12 cellular contexts compared by ENCODE assay signal in genomic region chr10:100888957-100889356, GRCh38. TPM values are rescaled to one million over a fixed set of nuclear protein-coding genes. Genes with fewer than 3 reads are reported as not detected.
DNase-seq lines count a peak whose midpoint lies in the region; ATAC-seq, FAIRE-seq and TF ChIP-seq lines count a peak whose summit lies in the region.
"Had no signal": no experiment of that assay in that cellular context is flagged by ENCODE, and none has a peak within 500 bp of the region (broad histone marks: within the 10 kb centered on the region; RNA-seq: fewer than 3 reads in every experiment).

No MANE protein-coding gene starts in this region.

- H3K9me1 ChIP-seq in K562 (ENCODE audit: control insufficient read depth, insufficient read depth, low read length): no peaks in the 10 kb centered on the region

- ATAC-seq in K562 (no peak), HG03196 (IDR thresholded peaks at IDR 0.05; ENCODE audit: unreplicated experiment) (no peak)
- ATAC-seq: natural killer cell treated with Interleukin-12 subunit alpha and Interleukin-12 subunit beta and Interleukin-15 and Interleukin-18, amount 100 ng/mL, for 72 hours had no signal

- in situ Hi-C loops in K562 (cut with MboI): loop anchor here (25.0 kb wide), 1 partner anchor 552 kb away; the partner anchor contains the start of genes PKD2L1 and SCD

- H3K79me2 ChIP-seq in K562 (ENCODE audit: control insufficient read depth, insufficient read depth, low read length): no peaks in the 10 kb centered on the region

- H3K4me1 ChIP-seq in K562 (replicated peaks in 1 of 2; ENCODE audit: control insufficient read depth in 2 of 2, insufficient read depth in 2 of 2, low read length in 2 of 2): no peaks in the 10 kb centered on the region

- no peak for FAIRE-seq in K562 (lab: Jason Lieb, UNC)

- H2AFZ ChIP-seq in K562 (ENCODE audit: low read depth, low read length): no peak overlapping the region

- H3K9me3 Mint-ChIP-seq in nephron progenitor cell: peaks cover 3% of the 10 kb centered on the region
- H3K9me3 Mint-ChIP-seq: activated T-helper 2 cell treated with anti-CD3 and anti-CD28 coated beads, Interferon-gamma antibody, Interleukin-2, Interleukin-4, amounts not matched to agents 10 μg/mL and 5 μg/mL and 100 μg/mL, durations not matched to agents 14 hours and 24 hours and 36 hours; natural killer cell treated with Interleukin-12 subunit alpha and Interleukin-12 subunit beta and Interleukin-15 and Interleukin-18, amount 100 ng/mL, for 72 hours had no signal

- intact Hi-C loops in K562 (cut with micrococcal nuclease): no loop called here

- peaks cover 17% of the 10 kb centered on the region for H3K27me3 Mint-ChIP-seq in nephron progenitor cell (ENCODE audit: low read depth, poor library complexity)

- H3K9me3 ChIP-seq in K562 (replicated peaks; ENCODE audit: control insufficient read depth, insufficient read depth, low read depth, low read length): no peaks in the 10 kb centered on the region

- POLR2A ChIA-PET in GM10248 (lab: Yijun Ruan, JAX) (no interaction called here), K562 (lab: Yijun Ruan, JAX) (interaction anchor here (0.6 to 1.1 kb wide), 3 partner anchors 10 to 438 kb away, joined by 3 to 5 read pairs (median 4); no protein-coding TSS in a partner anchor)

- no peak for TF ChIP-seq EP300 in K562 (IDR thresholded peaks at IDR 0.05; ENCODE audit: low read length)

- TF ChIP-seq CTCF in GM10248 (IDR thresholded peaks at IDR 0.05; ENCODE audit: control extremely low read depth, extremely low read depth, low read depth, missing control alignments) (peak; percentile 27), K562 (IDR thresholded peaks at IDR 0.05 in 2 of 3, conservative IDR thresholded peaks at IDR 0.05 in 1 of 3; ENCODE audit: insufficient read depth in 2 of 3, low read depth in 1 of 3, low read length in 3 of 3) (peak in 2 of 3 experiments; percentile 29 to 43; a peak in 3 of 6 replicates), nephron progenitor cell (IDR thresholded peaks at IDR 0.05) (peak; percentile 17)

- H3K4me2 ChIP-seq in K562 (ENCODE audit: insufficient read depth, low read length): no peak overlapping the region

- H3K27ac ChIP-seq in K562 (ENCODE audit: extremely low read depth, low read depth, low read length): no peak overlapping the region

- H4K20me1 ChIP-seq in K562 (replicated peaks; ENCODE audit: control insufficient read depth, insufficient read depth, low read length): no peaks in the 10 kb centered on the region

- H3K4me1 Mint-ChIP-seq in nephron progenitor cell: peaks cover 68% of the 10 kb centered on the region

- no peak for TF ChIP-seq POLR2A in K562 (conservative IDR thresholded peaks at IDR 0.05)

- DNase-seq in GM10248 (ENCODE audit: extremely low spot score) (no peak), Kasumi-1 (lab: John Stamatoyannopoulos, UW) (peak; percentile 67 to 89), K562 (ENCODE audit: extremely low read depth in 1 of 4, low spot score in 3 of 4) (no peak), nephron progenitor cell (no peak), NCI-H128 (lab: John Stamatoyannopoulos, UW; ENCODE audit: unreplicated experiment) (no peak), DMS 273 (lab: John Stamatoyannopoulos, UW; ENCODE audit: unreplicated experiment) (no peak)
- DNase-seq: KG1; NCI-H526; stimulated activated CD4-positive, alpha-beta T cell treated with anti-CD3 and anti-CD28 coated beads, Interleukin-2, amount 100 ng/mL, for 48 hours had no signal

- H3K4me3 ChIP-seq in K562: no peak overlapping the region

- H3K36me3 ChIP-seq in K562 (ENCODE audit: control insufficient read depth, insufficient read depth, low read length): no peaks in the 10 kb centered on the region

- peak overlapping the region; percentile 78 for H3K27ac Mint-ChIP-seq in nephron progenitor cell
- H3K27ac Mint-ChIP-seq: activated T-helper 2 cell treated with anti-CD3 and anti-CD28 coated beads, Interferon-gamma antibody, Interleukin-2, Interleukin-4, amounts not matched to agents 10 μg/mL and 5 μg/mL and 100 μg/mL, durations not matched to agents 14 hours and 24 hours and 36 hours; natural killer cell treated with Interleukin-12 subunit alpha and Interleukin-12 subunit beta and Interleukin-15 and Interleukin-18, amount 100 ng/mL, for 72 hours had no signal

- no peaks in the 10 kb centered on the region for H3K36me3 Mint-ChIP-seq in nephron progenitor cell (ENCODE audit: low read depth)
- H3K36me3 Mint-ChIP-seq: natural killer cell treated with Interleukin-12 subunit alpha and Interleukin-12 subunit beta and Interleukin-15 and Interleukin-18, amount 100 ng/mL, for 72 hours had no signal

- H3K4me3 Mint-ChIP-seq in nephron progenitor cell: no peak overlapping the region
- H3K4me3 Mint-ChIP-seq: natural killer cell treated with Interleukin-12 subunit alpha and Interleukin-12 subunit beta and Interleukin-15 and Interleukin-18, amount 100 ng/mL, for 72 hours had no signal

- no peak overlapping the region for H3K9ac ChIP-seq in K562 (ENCODE audit: insufficient read depth in 1 of 2, low read depth in 2 of 2, low read length in 2 of 2)

- no TSS peak for BruUV-seq in K562 (replicated peaks; lab: Mats Ljungman, UMichigan)

- TF ChIP-seq RAD21 in K562 (CRISPR knock-in tag; conservative IDR thresholded peaks at IDR 0.05 in 1 of 2, IDR thresholded peaks at IDR 0.05 in 1 of 2): no peak

- CTCF ChIA-PET in GM10248 (lab: Yijun Ruan, JAX) (interaction anchor here (0.7 to 2.1 kb wide), 11 partner anchors 8 to 455 kb away, joined by 3 to 15 read pairs (median 4); partner anchors contain the start of gene LZTS2), K562 (lab: Yijun Ruan, JAX; ENCODE audit: low intra/inter-chr PET ratio) (interaction anchor here (0.7 kb wide), 1 partner anchor 327 kb away, joined by 3 read pairs; no protein-coding TSS in a partner anchor)

- WGBS in K562 (ENCODE audit: insufficient coverage, low coverage, missing lambda C conversion rate): 0% methylated on average over 3 of the region's 3 CpGs

- H3K27me3 ChIP-seq in K562 (ENCODE audit: control insufficient read depth in 2 of 2, insufficient read depth in 2 of 2, low read length in 2 of 2): peaks cover 2 to 13% of the 10 kb centered on the region in 2 experiments; a peak in 4 of 5 replicates

TF ChIP-seq in K562, 482 proteins besides CTCF, POLR2A, EP300 and RAD21:
- TF ChIP-seq ZFP36 (IDR thresholded peaks at IDR 0.05; ENCODE audit: low read depth, low read length, partially characterized antibody) (no peak), ZNF354B (CRISPR knock-in tag; IDR thresholded peaks at IDR 0.05) (no peak), NFE2L1 (tag; IDR thresholded peaks at IDR 0.05; ENCODE audit: borderline replicate concordance, low read depth) (no peak), TRIM25 (IDR thresholded peaks at IDR 0.05; ENCODE audit: borderline replicate concordance) (no peak), EZH2 (IDR thresholded peaks at IDR 0.05; ENCODE audit: borderline replicate concordance, low read depth, low read length) (no peak), ZNF668 (CRISPR knock-in tag; IDR thresholded peaks at IDR 0.05) (no peak)
- TF ChIP-seq, protein P1, sequence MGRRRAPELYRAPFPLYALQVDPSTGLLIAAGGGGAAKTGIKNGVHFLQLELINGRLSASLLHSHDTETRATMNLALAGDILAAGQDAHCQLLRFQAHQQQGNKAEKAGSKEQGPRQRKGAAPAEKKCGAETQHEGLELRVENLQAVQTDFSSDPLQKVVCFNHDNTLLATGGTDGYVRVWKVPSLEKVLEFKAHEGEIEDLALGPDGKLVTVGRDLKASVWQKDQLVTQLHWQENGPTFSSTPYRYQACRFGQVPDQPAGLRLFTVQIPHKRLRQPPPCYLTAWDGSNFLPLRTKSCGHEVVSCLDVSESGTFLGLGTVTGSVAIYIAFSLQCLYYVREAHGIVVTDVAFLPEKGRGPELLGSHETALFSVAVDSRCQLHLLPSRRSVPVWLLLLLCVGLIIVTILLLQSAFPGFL (CRISPR knock-in tag; IDR thresholded peaks at IDR 0.05): no peak

RNA-seq across cellular contexts. Expression of gene SLF2, which starts 23.8 kb away (rescaled TPM):
- 19.8 and 53.8 TPM in 2 replicates for total RNA-seq in K562 (2011; cell fraction: chromatin; rRNA removed; ENCODE audit: low replicate concordance)
- 21.0 and 23.3 TPM in 2 replicates for total RNA-seq in K562 (2011; cell fraction: nucleolus; rRNA removed)
- total RNA-seq in K562 (2011; cell fraction: nucleoplasm; rRNA removed): 30.5 and 45.8 TPM in 2 replicates
- total RNA-seq in K562 (2014; rRNA removed) (7.8 and 8.8 TPM in 2 replicates), K562 (2014; rRNA removed; fragmentation: Illumina TruSeq; extraction: Trizol) (13.8 and 13.9 TPM in 2 replicates), K562 (2015; rRNA removed; fragmentation: Illumina TruSeq; extraction: Trizol) (17.6 and 18.4 TPM in 2 replicates), K562 (2021) (9.2 and 11.3 TPM in 2 replicates)
- polyA plus RNA-seq in K562 (2011; rRNA removed) (6.7 and 7.1 TPM in 2 replicates), K562 (2014; fragmentation: Illumina TruSeq; extraction: Trizol) (4.9 and 6.1 TPM in 2 replicates), K562 (2014; fragmentation: Nextera tagmentation; extraction: Ambion mirVana) (1 to 10 TPM; 1.7 to 1.8 TPM), K562 (2014; rRNA removed) (7.9 and 8.6 TPM in 2 replicates)
- polyA plus RNA-seq in K562 (2011; cell fraction: cytosol; rRNA removed): 2.6 and 3.9 TPM in 2 replicates
- 9.7 and 10.6 TPM in 2 replicates for polyA plus RNA-seq in K562 (2011; cell fraction: nucleus; rRNA removed)
- polyA plus RNA-seq in K562 (2012): 6.6 and 11.2 TPM in 2 replicates
- polyA minus RNA-seq in K562 (2011; rRNA and poly(A)+ RNA removed): 13.3 and 19.4 TPM in 2 replicates
- polyA minus RNA-seq in K562 (2011; cell fraction: cytosol; rRNA and poly(A)+ RNA removed): 6.1 and 7.0 TPM in 2 replicates
- 25.6 and 47.8 TPM in 2 replicates for polyA minus RNA-seq in K562 (2011; cell fraction: nucleus; rRNA and poly(A)+ RNA removed)

Comparison
In these comparisons a context has a peak if more than half of its experiments do, and no peak if none do; other contexts are left out.
1. DNase-seq: peak in Kasumi-1 (2 of 2); none in GM10248 (single experiment), K562 (0 of 4), nephron progenitor cell (single experiment), NCI-H128 (single experiment) and DMS 273 (single experiment).
2. Peak in every context shown above with its lines, with median percentiles within 50 percentile points of each other: CTCF ChIP-seq.